1 cellular context compared by ENCODE assay signal in the genomic region with DNA sequence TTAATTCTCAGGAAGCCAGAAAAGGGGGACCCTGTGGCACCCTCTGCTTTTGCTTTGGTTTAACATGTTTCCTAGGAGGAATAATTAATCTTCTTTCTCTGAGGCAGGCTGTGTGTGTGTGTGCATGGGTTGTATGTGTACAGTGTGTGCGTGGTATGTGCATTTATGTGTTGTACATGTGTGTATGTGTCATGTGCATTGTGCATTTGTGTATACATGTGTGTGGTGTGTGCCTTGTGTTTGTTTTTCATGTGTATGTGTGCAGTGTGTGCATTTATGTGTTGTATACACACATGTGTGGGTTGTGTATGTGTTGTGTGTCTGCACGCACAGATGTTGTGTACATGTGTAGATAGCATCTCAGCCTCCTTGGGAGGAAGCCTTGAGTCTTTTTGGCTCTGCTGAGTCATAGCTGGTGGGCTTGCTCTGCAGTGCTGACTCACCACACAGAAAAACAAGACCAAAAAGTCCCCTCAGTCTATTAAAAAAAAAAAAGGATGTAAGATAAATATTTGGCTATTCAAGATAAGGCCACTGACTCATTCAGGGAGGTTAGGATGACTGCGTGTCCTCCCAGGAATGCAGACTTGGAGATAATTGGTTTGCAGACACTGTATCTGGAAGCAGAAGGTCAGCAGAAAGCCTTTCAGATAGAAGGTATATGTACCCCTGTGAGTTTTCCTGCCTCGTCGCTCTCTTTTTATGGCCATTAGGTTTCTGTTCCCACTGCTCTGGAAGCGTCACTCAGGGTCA.
TF ChIP-seq lines count a peak whose summit lies in the region.

No MANE protein-coding gene starts in this region.

TF ChIP-seq in K562, 482 proteins besides CTCF, POLR2A, EP300 and RAD21 (continued from another document and continues in another):
- TF ChIP-seq, protein P1, sequence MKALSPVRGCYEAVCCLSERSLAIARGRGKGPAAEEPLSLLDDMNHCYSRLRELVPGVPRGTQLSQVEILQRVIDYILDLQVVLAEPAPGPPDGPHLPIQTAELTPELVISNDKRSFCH (CRISPR knock-in tag; IDR thresholded peaks at IDR 0.05), result no peak
- TF ChIP-seq, protein P1 (tag; IDR thresholded peaks at IDR 0.05), result peak; percentile 81
- no peak for TF ChIP-seq KDM4B (IDR thresholded peaks at IDR 0.05; ENCODE audit: borderline replicate concordance in 2 of 2, low read depth in 1 of 2)
- TF ChIP-seq NFE2L1 (tag; IDR thresholded peaks at IDR 0.05; ENCODE audit: borderline replicate concordance, low read depth), result peak; percentile 82
- no peak for TF ChIP-seq ZNF134 (CRISPR knock-in tag; conservative IDR thresholded peaks at IDR 0.05)
- peak; percentile 74; the same call in 1 of the 2 replicates for TF ChIP-seq ZNF584 (CRISPR knock-in tag; IDR thresholded peaks at IDR 0.05; ENCODE audit: low read depth)
- TF ChIP-seq, protein P2, sequence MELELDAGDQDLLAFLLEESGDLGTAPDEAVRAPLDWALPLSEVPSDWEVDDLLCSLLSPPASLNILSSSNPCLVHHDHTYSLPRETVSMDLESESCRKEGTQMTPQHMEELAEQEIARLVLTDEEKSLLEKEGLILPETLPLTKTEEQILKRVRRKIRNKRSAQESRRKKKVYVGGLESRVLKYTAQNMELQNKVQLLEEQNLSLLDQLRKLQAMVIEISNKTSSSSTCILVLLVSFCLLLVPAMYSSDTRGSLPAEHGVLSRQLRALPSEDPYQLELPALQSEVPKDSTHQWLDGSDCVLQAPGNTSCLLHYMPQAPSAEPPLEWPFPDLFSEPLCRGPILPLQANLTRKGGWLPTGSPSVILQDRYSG (tag; conservative IDR thresholded peaks at IDR 0.05; ENCODE audit: low read depth), result 0 out of 2 replicates have a peak, but pooled peaks have one; percentile 6
- TF ChIP-seq, protein P3, sequence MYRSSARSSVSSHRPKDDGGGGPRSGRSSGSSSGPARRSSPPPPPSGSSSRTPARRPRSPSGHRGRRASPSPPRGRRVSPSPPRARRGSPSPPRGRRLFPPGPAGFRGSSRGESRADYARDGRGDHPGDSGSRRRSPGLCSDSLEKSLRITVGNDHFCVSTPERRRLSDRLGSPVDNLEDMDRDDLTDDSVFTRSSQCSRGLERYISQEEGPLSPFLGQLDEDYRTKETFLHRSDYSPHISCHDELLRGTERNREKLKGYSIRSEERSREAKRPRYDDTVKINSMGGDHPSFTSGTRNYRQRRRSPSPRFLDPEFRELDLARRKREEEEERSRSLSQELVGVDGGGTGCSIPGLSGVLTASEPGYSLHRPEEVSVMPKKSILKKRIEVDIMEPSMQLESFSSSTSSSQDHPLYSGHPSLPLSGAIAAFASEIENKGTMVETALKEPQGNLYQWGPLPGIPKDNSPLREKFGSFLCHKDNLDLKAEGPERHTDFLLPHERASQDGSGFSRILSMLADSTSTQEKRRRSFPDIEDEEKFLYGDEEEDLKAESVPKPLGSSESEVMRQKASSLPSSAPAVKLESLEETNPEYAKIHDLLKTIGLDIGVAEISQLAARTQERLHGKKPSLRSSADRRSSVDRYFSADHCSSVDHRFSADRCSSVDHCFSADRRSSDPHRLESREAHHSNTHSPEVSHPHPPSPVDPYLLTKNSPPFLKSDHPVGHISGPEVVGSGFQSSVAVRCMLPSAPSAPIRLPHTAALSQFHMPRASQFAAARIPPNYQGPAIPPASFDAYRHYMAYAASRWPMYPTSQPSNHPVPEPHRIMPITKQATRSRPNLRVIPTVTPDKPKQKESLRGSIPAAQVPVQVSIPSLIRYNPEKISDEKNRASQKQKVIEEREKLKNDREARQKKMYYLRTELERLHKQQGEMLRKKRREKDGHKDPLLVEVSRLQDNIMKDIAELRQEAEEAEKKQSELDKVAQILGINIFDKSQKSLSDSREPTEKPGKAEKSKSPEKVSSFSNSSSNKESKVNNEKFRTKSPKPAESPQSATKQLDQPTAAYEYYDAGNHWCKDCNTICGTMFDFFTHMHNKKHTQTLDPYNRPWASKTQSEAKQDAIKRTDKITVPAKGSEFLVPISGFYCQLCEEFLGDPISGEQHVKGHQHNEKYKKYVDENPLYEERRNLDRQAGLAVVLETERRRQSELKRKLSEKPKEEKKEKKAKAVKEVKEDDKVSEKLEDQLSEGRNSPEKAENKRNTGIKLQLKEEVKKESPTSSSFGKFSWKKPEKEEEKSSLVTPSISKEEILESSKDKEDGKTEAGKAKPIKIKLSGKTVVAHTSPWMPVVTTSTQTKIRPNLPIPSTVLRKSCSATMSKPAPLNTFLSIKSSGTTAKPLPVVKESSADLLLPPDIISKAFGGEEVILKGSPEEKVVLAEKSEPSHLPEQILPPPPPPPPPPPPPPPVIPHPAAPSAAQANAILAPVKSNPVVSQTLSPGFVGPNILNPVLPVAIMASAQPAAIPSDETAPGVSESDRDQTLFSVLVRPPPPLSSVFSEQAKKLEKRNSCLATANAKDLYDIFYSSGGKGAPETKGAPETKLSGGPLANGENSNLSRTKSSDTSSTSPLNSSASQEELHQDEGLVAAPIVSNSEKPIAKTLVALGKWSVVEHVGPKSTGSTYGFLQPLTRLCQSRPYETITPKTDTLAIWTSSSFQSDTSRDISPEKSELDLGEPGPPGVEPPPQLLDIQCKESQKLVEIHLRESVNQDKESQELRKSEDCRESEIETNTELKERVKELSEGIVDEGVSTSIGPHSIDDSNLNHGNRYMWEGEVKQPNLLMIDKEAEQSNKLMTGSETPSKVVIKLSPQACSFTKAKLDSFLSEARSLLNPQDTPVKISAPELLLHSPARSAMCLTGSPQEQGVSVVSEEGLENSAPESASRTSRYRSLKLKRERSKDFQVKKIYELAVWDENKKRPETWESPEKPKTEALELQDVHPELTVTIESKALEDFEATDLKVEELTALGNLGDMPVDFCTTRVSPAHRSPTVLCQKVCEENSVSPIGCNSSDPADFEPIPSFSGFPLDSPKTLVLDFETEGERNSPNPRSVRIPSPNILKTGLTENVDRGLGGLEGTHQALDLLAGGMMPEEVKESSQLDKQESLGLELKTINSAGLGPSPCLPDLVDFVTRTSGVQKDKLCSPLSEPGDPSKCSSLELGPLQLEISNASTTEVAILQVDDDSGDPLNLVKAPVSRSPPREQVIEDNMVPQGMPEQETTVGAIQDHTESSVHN (IDR thresholded peaks at IDR 0.05; ENCODE audit: borderline replicate concordance in 1 of 2, low read depth in 1 of 2), result peak in 1 of 2 experiments; percentile 97; a peak in 2 of 4 replicates
- peak; percentile 97; a peak in 3 of 4 replicates for TF ChIP-seq ARNT (IDR thresholded peaks at IDR 0.05)
- TF ChIP-seq, protein P4, sequence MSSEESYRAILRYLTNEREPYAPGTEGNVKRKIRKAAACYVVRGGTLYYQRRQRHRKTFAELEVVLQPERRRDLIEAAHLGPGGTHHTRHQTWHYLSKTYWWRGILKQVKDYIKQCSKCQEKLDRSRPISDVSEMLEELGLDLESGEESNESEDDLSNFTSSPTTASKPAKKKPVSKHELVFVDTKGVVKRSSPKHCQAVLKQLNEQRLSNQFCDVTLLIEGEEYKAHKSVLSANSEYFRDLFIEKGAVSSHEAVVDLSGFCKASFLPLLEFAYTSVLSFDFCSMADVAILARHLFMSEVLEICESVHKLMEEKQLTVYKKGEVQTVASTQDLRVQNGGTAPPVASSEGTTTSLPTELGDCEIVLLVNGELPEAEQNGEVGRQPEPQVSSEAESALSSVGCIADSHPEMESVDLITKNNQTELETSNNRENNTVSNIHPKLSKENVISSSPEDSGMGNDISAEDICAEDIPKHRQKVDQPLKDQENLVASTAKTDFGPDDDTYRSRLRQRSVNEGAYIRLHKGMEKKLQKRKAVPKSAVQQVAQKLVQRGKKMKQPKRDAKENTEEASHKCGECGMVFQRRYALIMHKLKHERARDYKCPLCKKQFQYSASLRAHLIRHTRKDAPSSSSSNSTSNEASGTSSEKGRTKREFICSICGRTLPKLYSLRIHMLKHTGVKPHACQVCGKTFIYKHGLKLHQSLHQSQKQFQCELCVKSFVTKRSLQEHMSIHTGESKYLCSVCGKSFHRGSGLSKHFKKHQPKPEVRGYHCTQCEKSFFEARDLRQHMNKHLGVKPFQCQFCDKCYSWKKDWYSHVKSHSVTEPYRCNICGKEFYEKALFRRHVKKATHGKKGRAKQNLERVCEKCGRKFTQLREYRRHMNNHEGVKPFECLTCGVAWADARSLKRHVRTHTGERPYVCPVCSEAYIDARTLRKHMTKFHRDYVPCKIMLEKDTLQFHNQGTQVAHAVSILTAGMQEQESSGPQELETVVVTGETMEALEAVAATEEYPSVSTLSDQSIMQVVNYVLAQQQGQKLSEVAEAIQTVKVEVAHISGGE (CRISPR knock-in tag; IDR thresholded peaks at IDR 0.05), result peak in 1 of 3 experiments; percentile 71; a peak in 2 of 6 replicates
- peak; percentile 76 for TF ChIP-seq ZKSCAN8 (CRISPR knock-in tag; IDR thresholded peaks at IDR 0.05)
- peak; percentile 72; the same call in 1 of the 2 replicates for TF ChIP-seq MEF2D (tag; conservative IDR thresholded peaks at IDR 0.05; ENCODE audit: low read depth)
- no peak for TF ChIP-seq CEBPG (CRISPR knock-in tag; IDR thresholded peaks at IDR 0.05)
- no peak for TF ChIP-seq CEBPG (tag; conservative IDR thresholded peaks at IDR 0.05 in 1 of 2, IDR thresholded peaks at IDR 0.05 in 1 of 2)
- TF ChIP-seq HMGN3 (IDR thresholded peaks at IDR 0.05; ENCODE audit: borderline replicate concordance, extremely low read depth, insufficient read length, low read depth, low read length), result peak; percentile 59
- peak; percentile 98 for TF ChIP-seq DACH1 (IDR thresholded peaks at IDR 0.05; ENCODE audit: partially characterized antibody)
- no peak for TF ChIP-seq SIRT6 (IDR thresholded peaks at IDR 0.05; ENCODE audit: low read depth, low read length)
- TF ChIP-seq TBP (optimal IDR thresholded peaks at IDR 0.05; ENCODE audit: low read depth, low read length), result peak; percentile 9
- TF ChIP-seq MAFK (IDR thresholded peaks at IDR 0.05; ENCODE audit: low read length), result peak; percentile 95
- TF ChIP-seq, protein P5, sequence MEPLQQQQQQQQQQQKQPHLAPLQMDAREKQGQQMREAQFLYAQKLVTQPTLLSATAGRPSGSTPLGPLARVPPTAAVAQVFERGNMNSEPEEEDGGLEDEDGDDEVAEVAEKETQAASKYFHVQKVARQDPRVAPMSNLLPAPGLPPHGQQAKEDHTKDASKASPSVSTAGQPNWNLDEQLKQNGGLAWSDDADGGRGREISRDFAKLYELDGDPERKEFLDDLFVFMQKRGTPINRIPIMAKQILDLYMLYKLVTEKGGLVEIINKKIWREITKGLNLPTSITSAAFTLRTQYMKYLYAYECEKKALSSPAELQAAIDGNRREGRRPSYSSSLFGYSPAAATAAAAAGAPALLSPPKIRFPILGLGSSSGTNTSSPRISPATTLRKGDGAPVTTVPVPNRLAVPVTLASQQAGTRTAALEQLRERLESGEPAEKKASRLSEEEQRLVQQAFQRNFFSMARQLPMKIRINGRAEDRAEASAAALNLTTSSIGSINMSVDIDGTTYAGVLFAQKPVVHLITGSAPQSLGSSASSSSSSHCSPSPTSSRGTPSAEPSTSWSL (CRISPR knock-in tag; IDR thresholded peaks at IDR 0.05; ENCODE audit: borderline replicate concordance), result no peak
- TF ChIP-seq MTA2 (IDR thresholded peaks at IDR 0.05; ENCODE audit: low read depth), result peak; percentile 84
- TF ChIP-seq ZNF766 (CRISPR knock-in tag; conservative IDR thresholded peaks at IDR 0.05), result peak; percentile 79; the same call in 1 of the 2 replicates
- no peak for TF ChIP-seq ZNF217 (CRISPR knock-in tag; IDR thresholded peaks at IDR 0.05)
- TF ChIP-seq CC2D1A (IDR thresholded peaks at IDR 0.05), result 0 out of 2 replicates have a peak, but pooled peaks have one; percentile 25
- peak; percentile 96 for TF ChIP-seq TEAD2 (tag; IDR thresholded peaks at IDR 0.05)
- TF ChIP-seq, protein P6, sequence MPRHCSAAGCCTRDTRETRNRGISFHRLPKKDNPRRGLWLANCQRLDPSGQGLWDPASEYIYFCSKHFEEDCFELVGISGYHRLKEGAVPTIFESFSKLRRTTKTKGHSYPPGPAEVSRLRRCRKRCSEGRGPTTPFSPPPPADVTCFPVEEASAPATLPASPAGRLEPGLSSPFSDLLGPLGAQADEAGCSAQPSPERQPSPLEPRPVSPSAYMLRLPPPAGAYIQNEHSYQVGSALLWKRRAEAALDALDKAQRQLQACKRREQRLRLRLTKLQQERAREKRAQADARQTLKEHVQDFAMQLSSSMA (CRISPR knock-in tag; IDR thresholded peaks at IDR 0.05), result no peak
- peak; percentile 89 for TF ChIP-seq NFRKB (IDR thresholded peaks at IDR 0.05; ENCODE audit: low read depth)
- TF ChIP-seq ATF7 (IDR thresholded peaks at IDR 0.05), result peak; percentile 95
- peak; percentile 94 for TF ChIP-seq ELF4 (CRISPR knock-in tag; IDR thresholded peaks at IDR 0.05)
- TF ChIP-seq, protein P7, sequence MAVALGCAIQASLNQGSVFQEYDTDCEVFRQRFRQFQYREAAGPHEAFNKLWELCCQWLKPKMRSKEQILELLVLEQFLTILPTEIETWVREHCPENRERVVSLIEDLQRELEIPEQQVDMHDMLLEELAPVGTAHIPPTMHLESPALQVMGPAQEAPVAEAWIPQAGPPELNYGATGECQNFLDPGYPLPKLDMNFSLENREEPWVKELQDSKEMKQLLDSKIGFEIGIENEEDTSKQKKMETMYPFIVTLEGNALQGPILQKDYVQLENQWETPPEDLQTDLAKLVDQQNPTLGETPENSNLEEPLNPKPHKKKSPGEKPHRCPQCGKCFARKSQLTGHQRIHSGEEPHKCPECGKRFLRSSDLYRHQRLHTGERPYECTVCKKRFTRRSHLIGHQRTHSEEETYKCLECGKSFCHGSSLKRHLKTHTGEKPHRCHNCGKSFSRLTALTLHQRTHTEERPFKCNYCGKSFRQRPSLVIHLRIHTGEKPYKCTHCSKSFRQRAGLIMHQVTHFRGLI (CRISPR knock-in tag; IDR thresholded peaks at IDR 0.05), result no peak
- TF ChIP-seq XRCC4 (IDR thresholded peaks at IDR 0.05; ENCODE audit: extremely low read depth, insufficient read depth, insufficient read length), result no peak
- TF ChIP-seq GATAD2B (IDR thresholded peaks at IDR 0.05; ENCODE audit: borderline replicate concordance), result peak; percentile 97
- TF ChIP-seq THRAP3 (IDR thresholded peaks at IDR 0.05; ENCODE audit: borderline replicate concordance), result peak; percentile 97
- TF ChIP-seq ZNF282 (CRISPR knock-in tag; IDR thresholded peaks at IDR 0.05), result no peak
- TF ChIP-seq ZNF143 (CRISPR knock-in tag; IDR thresholded peaks at IDR 0.05), result no peak
- peak; percentile 85 for TF ChIP-seq BRD9 (IDR thresholded peaks at IDR 0.05; ENCODE audit: low read depth, partially characterized antibody)
- peak; percentile 100 for TF ChIP-seq ZNF316 (IDR thresholded peaks at IDR 0.05)
- no peak; the same call in 1 of the 2 replicates for TF ChIP-seq CHD2 (IDR thresholded peaks at IDR 0.05; ENCODE audit: low read depth, low read length)
- peak; percentile 70; the same call in 1 of the 2 replicates for TF ChIP-seq OTX1 (CRISPR knock-in tag; IDR thresholded peaks at IDR 0.05)
- TF ChIP-seq PML (IDR thresholded peaks at IDR 0.05; ENCODE audit: low read length), result peak; percentile 8; the same call in 1 of the 2 replicates
